1 cellular context compared by ENCODE assay signal in the genomic region with DNA sequence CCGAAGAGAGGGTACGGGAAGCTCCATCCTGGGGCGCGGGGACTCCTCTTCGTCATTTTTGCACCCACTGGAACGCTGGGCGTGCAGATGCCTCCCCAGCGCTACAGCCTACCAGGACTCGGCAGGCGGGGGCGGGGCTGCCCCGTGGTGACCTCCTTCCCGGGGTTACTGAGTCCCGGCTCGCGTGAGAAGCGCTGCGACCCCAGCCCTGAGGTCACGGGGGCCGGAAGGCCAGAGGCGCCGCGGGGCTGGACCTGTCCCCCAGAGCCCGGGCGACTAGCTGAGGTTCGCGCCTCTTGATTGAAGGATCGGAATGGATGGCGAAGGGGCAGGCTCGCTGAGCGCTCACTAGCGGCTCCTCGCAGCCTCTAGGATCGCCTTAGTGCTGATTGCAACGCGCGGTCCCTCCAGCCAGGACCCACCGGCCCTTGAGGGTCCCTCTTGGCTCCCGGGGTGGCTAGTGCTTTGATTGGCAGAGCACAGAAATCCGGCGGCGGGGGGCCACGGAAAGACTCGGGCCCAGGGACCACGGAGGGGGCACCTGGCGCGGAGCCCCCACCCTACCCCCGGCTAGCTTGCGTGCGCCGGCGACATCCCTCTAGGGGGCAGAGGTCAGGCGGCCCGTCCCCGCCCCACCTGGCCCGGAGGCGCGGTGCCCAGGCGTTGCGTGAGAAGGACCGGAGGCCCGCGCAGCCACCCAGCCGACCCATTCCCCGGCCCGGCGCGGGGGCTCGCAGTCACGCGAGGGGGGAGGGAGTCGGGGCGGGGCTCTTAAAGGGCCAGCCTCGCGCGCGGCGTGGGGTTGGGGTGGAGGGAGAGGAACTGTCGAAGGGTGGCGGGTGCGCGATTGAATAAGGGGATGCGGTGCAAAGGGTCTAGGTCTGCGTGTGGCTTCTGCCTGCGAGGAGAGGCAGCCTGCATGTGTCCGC.
TF ChIP-seq lines count a peak whose summit lies in the region.

No MANE protein-coding gene starts in this region.

TF ChIP-seq in HepG2, 621 proteins besides CTCF, POLR2A, EP300 and RAD21 (continued from another document and continues in another):
- TF ChIP-seq, protein P1, sequence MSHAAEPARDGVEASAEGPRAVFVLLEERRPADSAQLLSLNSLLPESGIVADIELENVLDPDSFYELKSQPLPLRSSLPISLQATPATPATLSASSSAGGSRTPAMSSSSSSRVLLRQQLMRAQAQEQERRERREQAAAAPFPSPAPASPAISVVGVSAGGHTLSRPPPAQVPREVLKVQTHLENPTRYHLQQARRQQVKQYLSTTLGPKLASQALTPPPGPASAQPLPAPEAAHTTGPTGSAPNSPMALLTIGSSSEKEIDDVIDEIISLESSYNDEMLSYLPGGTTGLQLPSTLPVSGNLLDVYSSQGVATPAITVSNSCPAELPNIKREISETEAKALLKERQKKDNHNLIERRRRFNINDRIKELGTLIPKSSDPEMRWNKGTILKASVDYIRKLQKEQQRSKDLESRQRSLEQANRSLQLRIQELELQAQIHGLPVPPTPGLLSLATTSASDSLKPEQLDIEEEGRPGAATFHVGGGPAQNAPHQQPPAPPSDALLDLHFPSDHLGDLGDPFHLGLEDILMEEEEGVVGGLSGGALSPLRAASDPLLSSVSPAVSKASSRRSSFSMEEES (CRISPR knock-in tag; IDR thresholded peaks at IDR 0.05) = 0 out of 2 replicates have a peak, but pooled peaks have one; percentile 33
- TF ChIP-seq ZNF792 (CRISPR knock-in tag; IDR thresholded peaks at IDR 0.05) (no peak), ZBTB33 (CRISPR knock-in tag; IDR thresholded peaks at IDR 0.05) (no peak), SRSF1 (optimal IDR thresholded peaks at IDR 0.05; ENCODE audit: low read depth, low read length) (peak; percentile 65), ZNF274 (CRISPR knock-in tag; IDR thresholded peaks at IDR 0.05) (0 out of 2 replicates have a peak, but pooled peaks have one; percentile 51), TOPORS (CRISPR knock-in tag; IDR thresholded peaks at IDR 0.05) (no peak; the same call in 1 of the 2 replicates), ZNF607 (CRISPR knock-in tag; IDR thresholded peaks at IDR 0.05; ENCODE audit: borderline replicate concordance) (peak; percentile 8; the same call in 1 of the 2 replicates), ERF (CRISPR knock-in tag; IDR thresholded peaks at IDR 0.05) (peak; percentile 21; the same call in 1 of the 2 replicates), ZNF446 (CRISPR knock-in tag; IDR thresholded peaks at IDR 0.05) (peak; percentile 54; the same call in 1 of the 2 replicates), ZNF777 (CRISPR knock-in tag; IDR thresholded peaks at IDR 0.05) (peak; percentile 21; the same call in 1 of the 2 replicates), HMG20A (CRISPR knock-in tag; IDR thresholded peaks at IDR 0.05; ENCODE audit: borderline replicate concordance) (no peak; the same call in 1 of the 2 replicates), RBM39 (IDR thresholded peaks at IDR 0.05; ENCODE audit: low read depth, low read length, poor library complexity, severe bottlenecking) (peak; percentile 81), ZSCAN22 (CRISPR knock-in tag; IDR thresholded peaks at IDR 0.05) (no peak), ZSCAN12 (CRISPR knock-in tag; IDR thresholded peaks at IDR 0.05) (no peak), DNMT1 (CRISPR knock-in tag; IDR thresholded peaks at IDR 0.05) (no peak), ZNF850 (CRISPR knock-in tag; conservative IDR thresholded peaks at IDR 0.05) (0 out of 2 replicates have a peak, but pooled peaks have one; percentile 88), ZNF639 (CRISPR knock-in tag; conservative IDR thresholded peaks at IDR 0.05) (no peak), GABPB1 (CRISPR knock-in tag; IDR thresholded peaks at IDR 0.05) (peak; percentile 89), TRIM24 (CRISPR knock-in tag; IDR thresholded peaks at IDR 0.05) (no peak), MXD4 (CRISPR knock-in tag; IDR thresholded peaks at IDR 0.05) (no peak; the same call in 1 of the 2 replicates), ASH2L (IDR thresholded peaks at IDR 0.05; ENCODE audit: insufficient read length, low read depth, low read length) (peak; percentile 60), ZNF276 (CRISPR knock-in tag; IDR thresholded peaks at IDR 0.05; ENCODE audit: low read depth) (0 out of 2 replicates have a peak, but pooled peaks have one; percentile 46), POLR2AphosphoS5 (IDR thresholded peaks at IDR 0.05; ENCODE audit: low read depth, low read length) (peak; percentile 22; the same call in 1 of the 2 replicates), DMAP1 (CRISPR knock-in tag; IDR thresholded peaks at IDR 0.05) (peak; percentile 65; the same call in 1 of the 2 replicates), ZNF33A (CRISPR knock-in tag; IDR thresholded peaks at IDR 0.05; ENCODE audit: borderline replicate concordance) (0 out of 2 replicates have a peak, but pooled peaks have one; percentile 55), ZNF746 (CRISPR knock-in tag; IDR thresholded peaks at IDR 0.05) (no peak), SMYD3 (CRISPR knock-in tag; IDR thresholded peaks at IDR 0.05) (peak; percentile 20; the same call in 1 of the 2 replicates), ZNF251 (CRISPR knock-in tag; IDR thresholded peaks at IDR 0.05) (no peak), PPARG (CRISPR knock-in tag; conservative IDR thresholded peaks at IDR 0.05) (peak; percentile 33)
- TF ChIP-seq, protein P2, sequence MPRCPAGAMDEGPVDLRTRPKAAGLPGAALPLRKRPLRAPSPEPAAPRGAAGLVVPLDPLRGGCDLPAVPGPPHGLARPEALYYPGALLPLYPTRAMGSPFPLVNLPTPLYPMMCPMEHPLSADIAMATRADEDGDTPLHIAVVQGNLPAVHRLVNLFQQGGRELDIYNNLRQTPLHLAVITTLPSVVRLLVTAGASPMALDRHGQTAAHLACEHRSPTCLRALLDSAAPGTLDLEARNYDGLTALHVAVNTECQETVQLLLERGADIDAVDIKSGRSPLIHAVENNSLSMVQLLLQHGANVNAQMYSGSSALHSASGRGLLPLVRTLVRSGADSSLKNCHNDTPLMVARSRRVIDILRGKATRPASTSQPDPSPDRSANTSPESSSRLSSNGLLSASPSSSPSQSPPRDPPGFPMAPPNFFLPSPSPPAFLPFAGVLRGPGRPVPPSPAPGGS (CRISPR knock-in tag; IDR thresholded peaks at IDR 0.05) = peak; percentile 73; the same call in 1 of the 2 replicates
- TF ChIP-seq, protein P3, sequence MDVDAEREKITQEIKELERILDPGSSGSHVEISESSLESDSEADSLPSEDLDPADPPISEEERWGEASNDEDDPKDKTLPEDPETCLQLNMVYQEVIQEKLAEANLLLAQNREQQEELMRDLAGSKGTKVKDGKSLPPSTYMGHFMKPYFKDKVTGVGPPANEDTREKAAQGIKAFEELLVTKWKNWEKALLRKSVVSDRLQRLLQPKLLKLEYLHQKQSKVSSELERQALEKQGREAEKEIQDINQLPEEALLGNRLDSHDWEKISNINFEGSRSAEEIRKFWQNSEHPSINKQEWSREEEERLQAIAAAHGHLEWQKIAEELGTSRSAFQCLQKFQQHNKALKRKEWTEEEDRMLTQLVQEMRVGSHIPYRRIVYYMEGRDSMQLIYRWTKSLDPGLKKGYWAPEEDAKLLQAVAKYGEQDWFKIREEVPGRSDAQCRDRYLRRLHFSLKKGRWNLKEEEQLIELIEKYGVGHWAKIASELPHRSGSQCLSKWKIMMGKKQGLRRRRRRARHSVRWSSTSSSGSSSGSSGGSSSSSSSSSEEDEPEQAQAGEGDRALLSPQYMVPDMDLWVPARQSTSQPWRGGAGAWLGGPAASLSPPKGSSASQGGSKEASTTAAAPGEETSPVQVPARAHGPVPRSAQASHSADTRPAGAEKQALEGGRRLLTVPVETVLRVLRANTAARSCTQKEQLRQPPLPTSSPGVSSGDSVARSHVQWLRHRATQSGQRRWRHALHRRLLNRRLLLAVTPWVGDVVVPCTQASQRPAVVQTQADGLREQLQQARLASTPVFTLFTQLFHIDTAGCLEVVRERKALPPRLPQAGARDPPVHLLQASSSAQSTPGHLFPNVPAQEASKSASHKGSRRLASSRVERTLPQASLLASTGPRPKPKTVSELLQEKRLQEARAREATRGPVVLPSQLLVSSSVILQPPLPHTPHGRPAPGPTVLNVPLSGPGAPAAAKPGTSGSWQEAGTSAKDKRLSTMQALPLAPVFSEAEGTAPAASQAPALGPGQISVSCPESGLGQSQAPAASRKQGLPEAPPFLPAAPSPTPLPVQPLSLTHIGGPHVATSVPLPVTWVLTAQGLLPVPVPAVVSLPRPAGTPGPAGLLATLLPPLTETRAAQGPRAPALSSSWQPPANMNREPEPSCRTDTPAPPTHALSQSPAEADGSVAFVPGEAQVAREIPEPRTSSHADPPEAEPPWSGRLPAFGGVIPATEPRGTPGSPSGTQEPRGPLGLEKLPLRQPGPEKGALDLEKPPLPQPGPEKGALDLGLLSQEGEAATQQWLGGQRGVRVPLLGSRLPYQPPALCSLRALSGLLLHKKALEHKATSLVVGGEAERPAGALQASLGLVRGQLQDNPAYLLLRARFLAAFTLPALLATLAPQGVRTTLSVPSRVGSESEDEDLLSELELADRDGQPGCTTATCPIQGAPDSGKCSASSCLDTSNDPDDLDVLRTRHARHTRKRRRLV (CRISPR knock-in tag; IDR thresholded peaks at IDR 0.05) = peak; percentile 72; the same call in 1 of the 2 replicates
- TF ChIP-seq, protein P4, sequence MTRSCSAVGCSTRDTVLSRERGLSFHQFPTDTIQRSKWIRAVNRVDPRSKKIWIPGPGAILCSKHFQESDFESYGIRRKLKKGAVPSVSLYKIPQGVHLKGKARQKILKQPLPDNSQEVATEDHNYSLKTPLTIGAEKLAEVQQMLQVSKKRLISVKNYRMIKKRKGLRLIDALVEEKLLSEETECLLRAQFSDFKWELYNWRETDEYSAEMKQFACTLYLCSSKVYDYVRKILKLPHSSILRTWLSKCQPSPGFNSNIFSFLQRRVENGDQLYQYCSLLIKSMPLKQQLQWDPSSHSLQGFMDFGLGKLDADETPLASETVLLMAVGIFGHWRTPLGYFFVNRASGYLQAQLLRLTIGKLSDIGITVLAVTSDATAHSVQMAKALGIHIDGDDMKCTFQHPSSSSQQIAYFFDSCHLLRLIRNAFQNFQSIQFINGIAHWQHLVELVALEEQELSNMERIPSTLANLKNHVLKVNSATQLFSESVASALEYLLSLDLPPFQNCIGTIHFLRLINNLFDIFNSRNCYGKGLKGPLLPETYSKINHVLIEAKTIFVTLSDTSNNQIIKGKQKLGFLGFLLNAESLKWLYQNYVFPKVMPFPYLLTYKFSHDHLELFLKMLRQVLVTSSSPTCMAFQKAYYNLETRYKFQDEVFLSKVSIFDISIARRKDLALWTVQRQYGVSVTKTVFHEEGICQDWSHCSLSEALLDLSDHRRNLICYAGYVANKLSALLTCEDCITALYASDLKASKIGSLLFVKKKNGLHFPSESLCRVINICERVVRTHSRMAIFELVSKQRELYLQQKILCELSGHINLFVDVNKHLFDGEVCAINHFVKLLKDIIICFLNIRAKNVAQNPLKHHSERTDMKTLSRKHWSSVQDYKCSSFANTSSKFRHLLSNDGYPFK (CRISPR knock-in tag; IDR thresholded peaks at IDR 0.05; ENCODE audit: borderline replicate concordance) = no peak; the same call in 1 of the 2 replicates
- TF ChIP-seq, protein P5, sequence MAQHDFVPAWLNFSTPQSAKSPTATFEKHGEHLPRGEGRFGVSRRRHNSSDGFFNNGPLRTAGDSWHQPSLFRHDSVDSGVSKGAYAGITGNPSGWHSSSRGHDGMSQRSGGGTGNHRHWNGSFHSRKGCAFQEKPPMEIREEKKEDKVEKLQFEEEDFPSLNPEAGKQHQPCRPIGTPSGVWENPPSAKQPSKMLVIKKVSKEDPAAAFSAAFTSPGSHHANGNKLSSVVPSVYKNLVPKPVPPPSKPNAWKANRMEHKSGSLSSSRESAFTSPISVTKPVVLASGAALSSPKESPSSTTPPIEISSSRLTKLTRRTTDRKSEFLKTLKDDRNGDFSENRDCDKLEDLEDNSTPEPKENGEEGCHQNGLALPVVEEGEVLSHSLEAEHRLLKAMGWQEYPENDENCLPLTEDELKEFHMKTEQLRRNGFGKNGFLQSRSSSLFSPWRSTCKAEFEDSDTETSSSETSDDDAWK (CRISPR knock-in tag; IDR thresholded peaks at IDR 0.05) = no peak
